Comparison of ENCODE assay signal across 2 cellular contexts in genomic region chr12:48720737-48721136, GRCh38.
TF ChIP-seq lines count a peak whose summit lies in the region.

No MANE protein-coding gene starts in this region.

TF ChIP-seq in HEK293, 187 proteins besides CTCF, POLR2A, EP300 and RAD21:
- TF ChIP-seq SETDB1 (IDR thresholded peaks at IDR 0.05; ENCODE audit: insufficient read length, low read length) (peak; percentile 53), ZNF518A (tag by site-specific recombination; conservative IDR thresholded peaks at IDR 0.05; ENCODE audit: low read depth) (0 out of 2 replicates have a peak, but pooled peaks have one; percentile 22), ZNF707 (tag by site-specific recombination; IDR thresholded peaks at IDR 0.05) (peak; percentile 99)
- TF ChIP-seq, protein P1, sequence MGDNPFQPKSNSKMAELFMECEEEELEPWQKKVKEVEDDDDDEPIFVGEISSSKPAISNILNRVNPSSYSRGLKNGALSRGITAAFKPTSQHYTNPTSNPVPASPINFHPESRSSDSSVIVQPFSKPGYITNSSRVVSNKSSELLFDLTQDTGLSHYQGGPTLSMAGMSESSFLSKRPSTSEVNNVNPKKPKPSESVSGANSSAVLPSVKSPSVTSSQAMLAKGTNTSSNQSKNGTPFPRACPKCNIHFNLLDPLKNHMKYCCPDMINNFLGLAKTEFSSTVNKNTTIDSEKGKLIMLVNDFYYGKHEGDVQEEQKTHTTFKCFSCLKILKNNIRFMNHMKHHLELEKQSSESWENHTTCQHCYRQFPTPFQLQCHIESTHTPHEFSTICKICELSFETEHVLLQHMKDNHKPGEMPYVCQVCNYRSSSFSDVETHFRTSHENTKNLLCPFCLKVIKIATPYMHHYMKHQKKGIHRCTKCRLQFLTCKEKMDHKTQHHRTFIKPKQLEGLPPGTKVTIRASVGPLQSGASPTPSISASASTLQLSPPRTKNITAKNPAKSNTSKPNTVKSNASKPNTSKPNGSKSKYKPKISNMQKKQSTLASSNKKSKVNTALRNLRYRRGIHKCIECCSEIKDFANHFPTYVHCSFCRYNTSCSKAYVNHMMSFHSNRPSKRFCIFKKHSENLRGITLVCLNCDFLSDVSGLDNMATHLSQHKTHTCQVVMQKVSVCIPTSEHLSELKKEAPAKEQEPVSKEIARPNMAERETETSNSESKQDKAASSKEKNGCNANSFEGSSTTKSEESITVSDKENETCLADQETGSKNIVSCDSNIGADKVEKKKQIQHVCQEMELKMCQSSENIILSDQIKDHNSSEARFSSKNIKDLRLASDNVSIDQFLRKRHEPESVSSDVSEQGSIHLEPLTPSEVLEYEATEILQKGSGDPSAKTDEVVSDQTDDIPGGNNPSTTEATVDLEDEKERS (tag by site-specific recombination; IDR thresholded peaks at IDR 0.05) = peak; percentile 75; the same call in 1 of the 2 replicates

TF ChIP-seq in K562, 482 proteins besides CTCF, POLR2A, EP300 and RAD21:
- TF ChIP-seq TRIM24 (IDR thresholded peaks at IDR 0.05) (peak in 1 of 2 experiments; percentile 25; a peak in 1 of 4 replicates), CBX5 (IDR thresholded peaks at IDR 0.05; ENCODE audit: borderline replicate concordance, low read depth) (peak; percentile 44; the same call in 1 of the 2 replicates), TRIM28 (IDR thresholded peaks at IDR 0.05) (peak; percentile 95), CBX3 (IDR thresholded peaks at IDR 0.05; ENCODE audit: borderline replicate concordance in 1 of 2, low read length in 2 of 2) (peak in 1 of 2 experiments; percentile 55; a peak in 1 of 3 replicates), ZNF707 (CRISPR knock-in tag; conservative IDR thresholded peaks at IDR 0.05) (peak; percentile 100)
- TF ChIP-seq, protein P2, sequence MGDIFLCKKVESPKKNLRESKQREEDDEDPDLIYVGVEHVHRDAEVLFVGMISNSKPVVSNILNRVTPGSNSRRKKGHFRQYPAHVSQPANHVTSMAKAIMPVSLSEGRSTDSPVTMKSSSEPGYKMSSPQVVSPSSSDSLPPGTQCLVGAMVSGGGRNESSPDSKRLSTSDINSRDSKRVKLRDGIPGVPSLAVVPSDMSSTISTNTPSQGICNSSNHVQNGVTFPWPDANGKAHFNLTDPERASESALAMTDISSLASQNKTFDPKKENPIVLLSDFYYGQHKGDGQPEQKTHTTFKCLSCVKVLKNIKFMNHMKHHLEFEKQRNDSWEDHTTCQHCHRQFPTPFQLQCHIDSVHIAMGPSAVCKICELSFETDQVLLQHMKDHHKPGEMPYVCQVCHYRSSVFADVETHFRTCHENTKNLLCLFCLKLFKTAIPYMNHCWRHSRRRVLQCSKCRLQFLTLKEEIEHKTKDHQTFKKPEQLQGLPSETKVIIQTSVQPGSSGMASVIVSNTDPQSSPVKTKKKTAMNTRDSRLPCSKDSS (IDR thresholded peaks at IDR 0.05; ENCODE audit: low read depth, partially characterized antibody) = peak; percentile 64
- TF ChIP-seq, protein P3, sequence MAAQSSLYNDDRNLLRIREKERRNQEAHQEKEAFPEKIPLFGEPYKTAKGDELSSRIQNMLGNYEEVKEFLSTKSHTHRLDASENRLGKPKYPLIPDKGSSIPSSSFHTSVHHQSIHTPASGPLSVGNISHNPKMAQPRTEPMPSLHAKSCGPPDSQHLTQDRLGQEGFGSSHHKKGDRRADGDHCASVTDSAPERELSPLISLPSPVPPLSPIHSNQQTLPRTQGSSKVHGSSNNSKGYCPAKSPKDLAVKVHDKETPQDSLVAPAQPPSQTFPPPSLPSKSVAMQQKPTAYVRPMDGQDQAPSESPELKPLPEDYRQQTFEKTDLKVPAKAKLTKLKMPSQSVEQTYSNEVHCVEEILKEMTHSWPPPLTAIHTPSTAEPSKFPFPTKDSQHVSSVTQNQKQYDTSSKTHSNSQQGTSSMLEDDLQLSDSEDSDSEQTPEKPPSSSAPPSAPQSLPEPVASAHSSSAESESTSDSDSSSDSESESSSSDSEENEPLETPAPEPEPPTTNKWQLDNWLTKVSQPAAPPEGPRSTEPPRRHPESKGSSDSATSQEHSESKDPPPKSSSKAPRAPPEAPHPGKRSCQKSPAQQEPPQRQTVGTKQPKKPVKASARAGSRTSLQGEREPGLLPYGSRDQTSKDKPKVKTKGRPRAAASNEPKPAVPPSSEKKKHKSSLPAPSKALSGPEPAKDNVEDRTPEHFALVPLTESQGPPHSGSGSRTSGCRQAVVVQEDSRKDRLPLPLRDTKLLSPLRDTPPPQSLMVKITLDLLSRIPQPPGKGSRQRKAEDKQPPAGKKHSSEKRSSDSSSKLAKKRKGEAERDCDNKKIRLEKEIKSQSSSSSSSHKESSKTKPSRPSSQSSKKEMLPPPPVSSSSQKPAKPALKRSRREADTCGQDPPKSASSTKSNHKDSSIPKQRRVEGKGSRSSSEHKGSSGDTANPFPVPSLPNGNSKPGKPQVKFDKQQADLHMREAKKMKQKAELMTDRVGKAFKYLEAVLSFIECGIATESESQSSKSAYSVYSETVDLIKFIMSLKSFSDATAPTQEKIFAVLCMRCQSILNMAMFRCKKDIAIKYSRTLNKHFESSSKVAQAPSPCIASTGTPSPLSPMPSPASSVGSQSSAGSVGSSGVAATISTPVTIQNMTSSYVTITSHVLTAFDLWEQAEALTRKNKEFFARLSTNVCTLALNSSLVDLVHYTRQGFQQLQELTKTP (IDR thresholded peaks at IDR 0.05; ENCODE audit: low read depth in 1 of 2, partially characterized antibody in 2 of 2) = peak in 1 of 2 experiments; percentile 64
